Comparison of ENCODE assay signal across 9 cellular contexts in genomic region chr2:12543452-12544220, GRCh38.
DNase-seq lines count a peak whose midpoint lies in the region; ATAC-seq, FAIRE-seq and TF ChIP-seq lines count a peak whose summit lies in the region.
"Had no signal": no experiment of that assay in that cellular context is flagged by ENCODE, and none has a peak within 500 bp of the region (broad histone marks: within the 10 kb centered on the region; RNA-seq: fewer than 3 reads in every experiment).

No MANE protein-coding gene starts in this region.

- DNase-seq in HepG2 (ENCODE audit: low spot score), result no peak
- DNase-seq in right lobe of liver, result no peak
- peak; percentile 61 for DNase-seq in dedifferentiated amniotic fluid mesenchymal stem cell (ENCODE audit: extremely low spot score)
- DNase-seq in activated naive CD4-positive, alpha-beta T cell treated with anti-CD3 and anti-CD28 coated beads, Interleukin-2, amount 50 U/mL, for 72 hours (ENCODE audit: low spot score in 2 of 2), result no peak
- DNase-seq in PC-3, result no peak
- DNase-seq in hypothalamus (lab: John Stamatoyannopoulos, UW), result no peak
- DNase-seq in EL, result no peak
- DNase-seq: amygdala had no signal

- BruUV-seq in HepG2 (replicated peaks; lab: Mats Ljungman, UMichigan) (no TSS peak), PC-3 (replicated peaks; lab: Mats Ljungman, UMichigan) (no TSS peak)

- TF ChIP-seq EP300 in HepG2 (IDR thresholded peaks at IDR 0.05; ENCODE audit: low read depth in 2 of 2, low read length in 2 of 2) (no peak), HepG2 (CRISPR knock-in tag; IDR thresholded peaks at IDR 0.05; ENCODE audit: borderline replicate concordance) (no peak)

- H3K27me3 ChIP-seq in HepG2 (ENCODE audit: control insufficient read depth in 1 of 2, insufficient read depth in 2 of 2, low read length in 2 of 2), result no peaks in the 10 kb centered on the region
- no peaks in the 10 kb centered on the region for H3K27me3 ChIP-seq in right lobe of liver
- no peaks in the 10 kb centered on the region for H3K27me3 ChIP-seq in PC-3 (ENCODE audit: low read length)

- H3K9ac ChIP-seq in HepG2 (ENCODE audit: insufficient read depth, low read depth, low read length), result no peak overlapping the region
- no peak overlapping the region for H3K9ac ChIP-seq in PC-3 (ENCODE audit: low read length)

- no peak for FAIRE-seq in HepG2 (lab: Jason Lieb, UNC)

- no peaks in the 10 kb centered on the region for H3F3A ChIP-seq in PC-3 (ENCODE audit: low read length, unreplicated experiment)

- CTCF ChIA-PET in HepG2 (lab: Yijun Ruan, JAX; ENCODE audit: low intra/inter-chr PET ratio, low total read pairs), result no interaction called here
- CTCF ChIA-PET in PC-3 (lab: Charles Lee), result no interaction called here

- H3K36me3 ChIP-seq in HepG2 (replicated peaks in 1 of 2; ENCODE audit: control insufficient read depth in 1 of 2, insufficient read depth in 2 of 2, low read length in 2 of 2), result no peaks in the 10 kb centered on the region
- no peaks in the 10 kb centered on the region for H3K36me3 ChIP-seq in right lobe of liver
- H3K36me3 ChIP-seq in PC-3 (ENCODE audit: low read depth, low read length), result no peaks in the 10 kb centered on the region

- H3K27ac ChIP-seq in HepG2 (ENCODE audit: extremely low read length, insufficient read depth, low read length) (no peak overlapping the region), right lobe of liver (no peak overlapping the region), PC-3 (ENCODE audit: low read length) (no peak overlapping the region)

- TF ChIP-seq CTCF in HepG2 (CRISPR knock-in tag; IDR thresholded peaks at IDR 0.05), result no peak
- TF ChIP-seq CTCF in right lobe of liver (IDR thresholded peaks at IDR 0.05), result no peak
- TF ChIP-seq CTCF in PC-3 (conservative IDR thresholded peaks at IDR 0.05; ENCODE audit: low read depth, low read length), result no peak

- peaks cover 0 to 5% of the 10 kb centered on the region in 2 donors for H3K9me3 Mint-ChIP-seq in activated naive CD4-positive, alpha-beta T cell treated with anti-CD3 and anti-CD28 coated beads, Interleukin-2, amount 50 U/mL, for 72 hours

- WGBS in HepG2 (ENCODE audit: low lambda C conversion rate), result 31% methylated on average over 13 of the region's 13 CpGs
- 63% methylated on average over 8 of the region's 13 CpGs for WGBS in right lobe of liver (ENCODE audit: insufficient coverage, low coverage, low lambda C conversion rate, missing lambda C conversion rate)

- H4K20me1 ChIP-seq in HepG2 (ENCODE audit: insufficient read depth, low read length) (no peaks in the 10 kb centered on the region), PC-3 (ENCODE audit: low read length) (no peaks in the 10 kb centered on the region)

- no peak for TF ChIP-seq POLR2A in HepG2 (IDR thresholded peaks at IDR 0.05; ENCODE audit: insufficient read depth in 1 of 2, low read depth in 2 of 2, low read length in 2 of 2)
- no peak for TF ChIP-seq POLR2A in right lobe of liver (IDR thresholded peaks at IDR 0.05)

- ATAC-seq in HepG2 (no peak), right lobe of liver (no peak), HG03045 (IDR thresholded peaks at IDR 0.05; ENCODE audit: unreplicated experiment) (peak; percentile 12), PC-3 (no peak)
- no peak for ATAC-seq in activated naive CD4-positive, alpha-beta T cell treated with anti-CD3 and anti-CD28 coated beads, Interleukin-2, amount 50 U/mL, for 72 hours

- H3K4me1 ChIP-seq in HepG2 (ENCODE audit: insufficient read depth, low read length) (peaks cover 6% of the 10 kb centered on the region; the same call in 1 of the 2 replicates), right lobe of liver (no peaks in the 10 kb centered on the region), PC-3 (ENCODE audit: insufficient read depth, low read length) (no peaks in the 10 kb centered on the region)

- no peaks in the 10 kb centered on the region for H3K9me2 ChIP-seq in PC-3 (replicated peaks; ENCODE audit: low read length)

- TF ChIP-seq RAD21 in HepG2 (CRISPR knock-in tag; IDR thresholded peaks at IDR 0.05), result no peak

- intact Hi-C loops in HepG2 (cut with micrococcal nuclease; ENCODE audit: unreplicated experiment), result no loop called here
- intact Hi-C loops in right lobe of liver (cut with DNase I), result no loop called here
- intact Hi-C loops in PC-3 (cut with micrococcal nuclease), result no loop called here

- H3K4me3 ChIP-seq in HepG2 (replicated peaks in 1 of 3; ENCODE audit: insufficient read depth in 1 of 3, low read depth in 2 of 3, low read length in 3 of 3) (no peak overlapping the region), right lobe of liver (no peak overlapping the region), PC-3 (ENCODE audit: low read length) (no peak overlapping the region)

- no peak overlapping the region for H3K27ac Mint-ChIP-seq in activated naive CD4-positive, alpha-beta T cell treated with anti-CD3 and anti-CD28 coated beads, Interleukin-2, amount 50 U/mL, for 72 hours

- H2AFZ ChIP-seq in HepG2 (ENCODE audit: low read length) (no peak overlapping the region), PC-3 (ENCODE audit: low read length) (no peak overlapping the region)

- POLR2A ChIA-PET in HepG2 (lab: Yijun Ruan, JAX), result no interaction called here
- POLR2A ChIA-PET in PC-3 (lab: Charles Lee; ENCODE audit: unreplicated experiment), result no interaction called here

- in situ Hi-C loops in HepG2 (cut with HindIII; ENCODE audit: extremely low pct_ligation_motif_present, low pct_unique_long_range_greater_than_20kb), result no loop called here

- H3K36me3 Mint-ChIP-seq in activated naive CD4-positive, alpha-beta T cell treated with anti-CD3 and anti-CD28 coated beads, Interleukin-2, amount 50 U/mL, for 72 hours, result peaks cover 4 to 6% of the 10 kb centered on the region in 2 donors

- H3K9me3 ChIP-seq in HepG2 (ENCODE audit: low read length) (no peaks in the 10 kb centered on the region), right lobe of liver (no peaks in the 10 kb centered on the region), PC-3 (ENCODE audit: low read length) (no peaks in the 10 kb centered on the region)

- H3K79me2 ChIP-seq in HepG2 (ENCODE audit: insufficient read depth, low read length) (no peaks in the 10 kb centered on the region), PC-3 (ENCODE audit: low read length) (no peaks in the 10 kb centered on the region)

- no peak overlapping the region for H3K4me2 ChIP-seq in HepG2 (ENCODE audit: low read depth, low read length)
- no peak overlapping the region for H3K4me2 ChIP-seq in PC-3 (ENCODE audit: low read length)

TF ChIP-seq in HepG2, 621 proteins besides CTCF, POLR2A, EP300 and RAD21:
- TF ChIP-seq ZNF775 (CRISPR knock-in tag; IDR thresholded peaks at IDR 0.05; ENCODE audit: borderline replicate concordance) (no peak), NPAS2 (CRISPR knock-in tag; IDR thresholded peaks at IDR 0.05; ENCODE audit: borderline replicate concordance) (no peak), MAFK (conservative IDR thresholded peaks at IDR 0.05 in 1 of 2, IDR thresholded peaks at IDR 0.05 in 1 of 2; ENCODE audit: low read length in 2 of 2) (peak; percentile 28 to 31; a peak in 2 of 4 replicates)
